10 cellular contexts compared by ENCODE assay signal in genomic region chr18:42048150-42048549, GRCh38.
DNase-seq lines count a peak whose midpoint lies in the region; FAIRE-seq and TF ChIP-seq lines count a peak whose summit lies in the region.
"Had no signal": no experiment of that assay in that cellular context is flagged by ENCODE, and none has a peak within 500 bp of the region (broad histone marks: within the 10 kb centered on the region; RNA-seq: fewer than 3 reads in every experiment).

No MANE protein-coding gene starts in this region.

- DNase-seq in AG04449 (ENCODE audit: low read depth, low spot score): peak; percentile 58
- DNase-seq in HuH-7.5 (ENCODE audit: low spot score): peak; percentile 9
- DNase-seq in amniotic stem cell (lab: John Stamatoyannopoulos, UW): peak; percentile 89
- peak; percentile 68 for DNase-seq in kidney glomerular epithelial cell (lab: John Stamatoyannopoulos, UW)
- DNase-seq in NCI-H1092 treated with DMSO at 0.1 percent for 48 hours (lab: John Stamatoyannopoulos, UW): no peak
- DNase-seq in frontal cortex (ENCODE audit: low spot score in 2 of 2): no peak
- no peak for DNase-seq in endothelial cell (ENCODE audit: low spot score)
- DNase-seq in glutamatergic neuron: no peak
- DNase-seq: activated T-cell treated with anti-CD3 and anti-CD28 coated beads for 4 hours had no signal

- H3K9me3 Mint-ChIP-seq in endothelial cell (ENCODE audit: unreplicated experiment): no peaks in the 10 kb centered on the region
- H3K9me3 Mint-ChIP-seq in glutamatergic neuron (ENCODE audit: unreplicated experiment): peaks cover 1% of the 10 kb centered on the region
- H3K9me3 Mint-ChIP-seq: natural killer cell treated with Interleukin-12 subunit alpha and Interleukin-12 subunit beta and Interleukin-15 and Interleukin-18, amount 100 ng/mL, for 72 hours had no signal

- no peak for TF ChIP-seq CTCF in AG04449 (IDR thresholded peaks at IDR 0.05; ENCODE audit: insufficient read depth, low read length, missing control alignments)
- TF ChIP-seq CTCF in endothelial cell (IDR thresholded peaks at IDR 0.05; ENCODE audit: unreplicated experiment): no peak
- no peak for TF ChIP-seq CTCF in glutamatergic neuron (IDR thresholded peaks at IDR 0.05; ENCODE audit: partially characterized antibody, unreplicated experiment)

- H3K4me3 ChIP-seq in AG04449 (ENCODE audit: low read depth, low read length): no peak overlapping the region

- H3K27ac Mint-ChIP-seq in endothelial cell (ENCODE audit: unreplicated experiment): no peak overlapping the region
- H3K27ac Mint-ChIP-seq in glutamatergic neuron (ENCODE audit: unreplicated experiment): no peak overlapping the region

- H3K4me3 Mint-ChIP-seq in endothelial cell (ENCODE audit: unreplicated experiment): no peak overlapping the region
- no peak overlapping the region for H3K4me3 Mint-ChIP-seq in glutamatergic neuron (ENCODE audit: unreplicated experiment)
- H3K4me3 Mint-ChIP-seq: natural killer cell treated with Interleukin-12 subunit alpha and Interleukin-12 subunit beta and Interleukin-15 and Interleukin-18, amount 100 ng/mL, for 72 hours had no signal

- no peak for FAIRE-seq in frontal cortex (lab: Jason Lieb, UNC)

- H3K36me3 Mint-ChIP-seq in endothelial cell (ENCODE audit: low read depth, unreplicated experiment): peaks cover 4% of the 10 kb centered on the region
- no peaks in the 10 kb centered on the region for H3K36me3 Mint-ChIP-seq in glutamatergic neuron (ENCODE audit: unreplicated experiment)

- POLR2A ChIA-PET in AG04449 (lab: Yijun Ruan, JAX): no interaction called here

- CTCF ChIA-PET in AG04449 (lab: Yijun Ruan, JAX): interaction anchor here (1.1 to 4.2 kb wide), 3 partner anchors 18 to 29 kb away, joined by 5 to 19 read pairs (median 14); no protein-coding TSS in a partner anchor

- H3K27me3 Mint-ChIP-seq in endothelial cell (ENCODE audit: unreplicated experiment) (peaks cover 2% of the 10 kb centered on the region), glutamatergic neuron (ENCODE audit: unreplicated experiment) (peaks cover 2% of the 10 kb centered on the region)
- H3K27me3 Mint-ChIP-seq: natural killer cell treated with Interleukin-12 subunit alpha and Interleukin-12 subunit beta and Interleukin-15 and Interleukin-18, amount 100 ng/mL, for 72 hours had no signal

- H3K4me1 Mint-ChIP-seq in endothelial cell (ENCODE audit: unreplicated experiment): no peaks in the 10 kb centered on the region
- H3K4me1 Mint-ChIP-seq in glutamatergic neuron (ENCODE audit: low read depth, unreplicated experiment): no peaks in the 10 kb centered on the region

Comparison
In these comparisons a context has a peak if more than half of its experiments do, and no peak if none do; other contexts are left out.
1. DNase-seq: peak in AG04449 (single experiment), HuH-7.5 (single experiment), amniotic stem cell (single experiment) and kidney glomerular epithelial cell (single experiment); none in NCI-H1092 treated with DMSO at 0.1 percent for 48 hours (single experiment), frontal cortex (0 of 2), endothelial cell (single experiment) and glutamatergic neuron (single experiment).